1 cellular context compared by ENCODE assay signal in the genomic region with DNA sequence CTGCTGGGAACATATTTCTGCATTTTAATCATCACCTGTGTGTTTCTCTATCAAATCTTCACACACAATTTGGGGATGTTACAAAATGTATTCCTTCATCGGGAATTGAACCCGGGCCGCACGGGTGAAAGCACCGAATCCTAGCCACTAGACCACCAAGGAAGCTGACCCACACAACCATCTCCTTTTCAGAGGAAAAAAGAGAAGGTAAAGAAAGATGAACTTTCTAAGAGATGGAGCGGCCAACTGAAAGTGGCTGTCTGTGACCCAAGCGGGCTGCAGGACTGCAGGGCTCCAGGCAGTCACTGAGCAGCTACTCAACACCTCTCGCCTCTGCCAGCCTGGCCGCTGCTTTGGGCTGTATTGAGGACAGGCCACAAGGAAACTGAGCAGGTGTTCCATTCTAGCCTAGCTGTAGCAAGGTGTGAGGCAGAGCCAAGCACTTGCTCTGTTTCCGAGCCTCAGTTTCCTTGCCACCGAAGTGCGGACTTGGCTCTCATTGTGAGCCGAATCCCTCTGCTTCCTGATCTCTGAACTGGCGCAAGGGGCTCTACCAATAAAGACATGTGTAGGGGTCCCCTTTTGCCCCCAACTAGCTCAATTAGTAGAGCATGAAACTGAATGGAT.
TF ChIP-seq lines count a peak whose summit lies in the region.

No MANE protein-coding gene starts in this region.

TF ChIP-seq in WTC11, 78 proteins besides CTCF, POLR2A, EP300 and RAD21:
- TF ChIP-seq, protein P1, sequence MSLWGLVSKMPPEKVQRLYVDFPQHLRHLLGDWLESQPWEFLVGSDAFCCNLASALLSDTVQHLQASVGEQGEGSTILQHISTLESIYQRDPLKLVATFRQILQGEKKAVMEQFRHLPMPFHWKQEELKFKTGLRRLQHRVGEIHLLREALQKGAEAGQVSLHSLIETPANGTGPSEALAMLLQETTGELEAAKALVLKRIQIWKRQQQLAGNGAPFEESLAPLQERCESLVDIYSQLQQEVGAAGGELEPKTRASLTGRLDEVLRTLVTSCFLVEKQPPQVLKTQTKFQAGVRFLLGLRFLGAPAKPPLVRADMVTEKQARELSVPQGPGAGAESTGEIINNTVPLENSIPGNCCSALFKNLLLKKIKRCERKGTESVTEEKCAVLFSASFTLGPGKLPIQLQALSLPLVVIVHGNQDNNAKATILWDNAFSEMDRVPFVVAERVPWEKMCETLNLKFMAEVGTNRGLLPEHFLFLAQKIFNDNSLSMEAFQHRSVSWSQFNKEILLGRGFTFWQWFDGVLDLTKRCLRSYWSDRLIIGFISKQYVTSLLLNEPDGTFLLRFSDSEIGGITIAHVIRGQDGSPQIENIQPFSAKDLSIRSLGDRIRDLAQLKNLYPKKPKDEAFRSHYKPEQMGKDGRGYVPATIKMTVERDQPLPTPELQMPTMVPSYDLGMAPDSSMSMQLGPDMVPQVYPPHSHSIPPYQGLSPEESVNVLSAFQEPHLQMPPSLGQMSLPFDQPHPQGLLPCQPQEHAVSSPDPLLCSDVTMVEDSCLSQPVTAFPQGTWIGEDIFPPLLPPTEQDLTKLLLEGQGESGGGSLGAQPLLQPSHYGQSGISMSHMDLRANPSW (CRISPR knock-in tag; conservative IDR thresholded peaks at IDR 0.05; ENCODE audit: low read depth) = no peak
- TF ChIP-seq ZNF232 (CRISPR knock-in tag; IDR thresholded peaks at IDR 0.05) (no peak), FOXK1 (CRISPR knock-in tag; IDR thresholded peaks at IDR 0.05) (no peak), ESRRA (CRISPR knock-in tag; IDR thresholded peaks at IDR 0.05; ENCODE audit: borderline replicate concordance) (no peak)
- TF ChIP-seq, protein P2, sequence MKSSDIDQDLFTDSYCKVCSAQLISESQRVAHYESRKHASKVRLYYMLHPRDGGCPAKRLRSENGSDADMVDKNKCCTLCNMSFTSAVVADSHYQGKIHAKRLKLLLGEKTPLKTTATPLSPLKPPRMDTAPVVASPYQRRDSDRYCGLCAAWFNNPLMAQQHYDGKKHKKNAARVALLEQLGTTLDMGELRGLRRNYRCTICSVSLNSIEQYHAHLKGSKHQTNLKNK (CRISPR knock-in tag; IDR thresholded peaks at IDR 0.05) = no peak
- TF ChIP-seq, protein P3, sequence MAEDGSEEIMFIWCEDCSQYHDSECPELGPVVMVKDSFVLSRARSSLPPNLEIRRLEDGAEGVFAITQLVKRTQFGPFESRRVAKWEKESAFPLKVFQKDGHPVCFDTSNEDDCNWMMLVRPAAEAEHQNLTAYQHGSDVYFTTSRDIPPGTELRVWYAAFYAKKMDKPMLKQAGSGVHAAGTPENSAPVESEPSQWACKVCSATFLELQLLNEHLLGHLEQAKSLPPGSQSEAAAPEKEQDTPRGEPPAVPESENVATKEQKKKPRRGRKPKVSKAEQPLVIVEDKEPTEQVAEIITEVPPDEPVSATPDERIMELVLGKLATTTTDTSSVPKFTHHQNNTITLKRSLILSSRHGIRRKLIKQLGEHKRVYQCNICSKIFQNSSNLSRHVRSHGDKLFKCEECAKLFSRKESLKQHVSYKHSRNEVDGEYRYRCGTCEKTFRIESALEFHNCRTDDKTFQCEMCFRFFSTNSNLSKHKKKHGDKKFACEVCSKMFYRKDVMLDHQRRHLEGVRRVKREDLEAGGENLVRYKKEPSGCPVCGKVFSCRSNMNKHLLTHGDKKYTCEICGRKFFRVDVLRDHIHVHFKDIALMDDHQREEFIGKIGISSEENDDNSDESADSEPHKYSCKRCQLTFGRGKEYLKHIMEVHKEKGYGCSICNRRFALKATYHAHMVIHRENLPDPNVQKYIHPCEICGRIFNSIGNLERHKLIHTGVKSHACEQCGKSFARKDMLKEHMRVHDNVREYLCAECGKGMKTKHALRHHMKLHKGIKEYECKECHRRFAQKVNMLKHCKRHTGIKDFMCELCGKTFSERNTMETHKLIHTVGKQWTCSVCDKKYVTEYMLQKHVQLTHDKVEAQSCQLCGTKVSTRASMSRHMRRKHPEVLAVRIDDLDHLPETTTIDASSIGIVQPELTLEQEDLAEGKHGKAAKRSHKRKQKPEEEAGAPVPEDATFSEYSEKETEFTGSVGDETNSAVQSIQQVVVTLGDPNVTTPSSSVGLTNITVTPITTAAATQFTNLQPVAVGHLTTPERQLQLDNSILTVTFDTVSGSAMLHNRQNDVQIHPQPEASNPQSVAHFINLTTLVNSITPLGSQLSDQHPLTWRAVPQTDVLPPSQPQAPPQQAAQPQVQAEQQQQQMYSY (CRISPR knock-in tag; IDR thresholded peaks at IDR 0.05) = no peak
